In the genomic region with DNA sequence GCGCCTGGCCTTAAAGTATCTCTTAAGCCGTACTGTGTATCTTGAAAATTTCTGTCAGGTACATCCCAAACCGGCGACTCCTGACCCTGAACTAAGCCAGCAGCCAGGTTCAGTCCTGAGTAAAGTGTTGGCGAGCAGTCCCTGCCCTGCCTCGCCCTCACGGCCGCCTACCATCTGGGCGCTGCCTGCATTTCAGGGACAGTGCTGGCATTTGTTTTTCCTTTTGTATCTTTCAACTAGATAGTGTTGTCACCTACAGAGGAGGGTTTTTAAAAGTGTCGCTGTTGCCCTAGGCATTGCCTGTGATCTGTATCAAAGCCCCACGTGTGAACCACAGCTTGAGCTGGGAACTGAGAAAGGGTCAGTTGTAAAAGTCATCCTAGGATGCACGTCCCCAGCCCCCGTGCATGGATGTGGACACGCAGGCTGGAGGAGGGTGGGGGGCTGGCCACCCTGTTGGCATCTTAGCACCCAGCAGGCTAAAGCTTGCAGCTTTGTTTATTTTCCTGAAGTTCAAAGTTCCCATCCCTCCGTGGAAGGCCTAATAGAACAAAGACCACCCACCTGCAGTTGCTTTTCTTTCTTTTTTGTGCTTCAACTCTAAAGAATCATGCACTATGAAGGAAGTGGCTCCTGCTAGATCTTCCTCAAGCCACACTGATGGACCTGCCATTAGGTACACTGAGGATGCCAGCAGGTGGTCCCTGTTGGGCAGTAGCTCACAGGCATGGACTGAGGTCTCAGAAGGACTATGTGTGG, we compare ENCODE assay signal across 1 cellular context.
TF ChIP-seq lines count a peak whose summit lies in the region.

No MANE protein-coding gene starts in this region.

TF ChIP-seq in K562, 482 proteins besides CTCF, POLR2A, EP300 and RAD21:
- no peak for TF ChIP-seq TBL1XR1 (IDR thresholded peaks at IDR 0.05; ENCODE audit: low read length in 2 of 2)
- TF ChIP-seq, protein P1, sequence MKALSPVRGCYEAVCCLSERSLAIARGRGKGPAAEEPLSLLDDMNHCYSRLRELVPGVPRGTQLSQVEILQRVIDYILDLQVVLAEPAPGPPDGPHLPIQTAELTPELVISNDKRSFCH (CRISPR knock-in tag; IDR thresholded peaks at IDR 0.05), result no peak
- TF ChIP-seq, protein P1 (tag; IDR thresholded peaks at IDR 0.05), result 0 out of 2 replicates have a peak, but pooled peaks have one; percentile 50
- TF ChIP-seq, protein P2, sequence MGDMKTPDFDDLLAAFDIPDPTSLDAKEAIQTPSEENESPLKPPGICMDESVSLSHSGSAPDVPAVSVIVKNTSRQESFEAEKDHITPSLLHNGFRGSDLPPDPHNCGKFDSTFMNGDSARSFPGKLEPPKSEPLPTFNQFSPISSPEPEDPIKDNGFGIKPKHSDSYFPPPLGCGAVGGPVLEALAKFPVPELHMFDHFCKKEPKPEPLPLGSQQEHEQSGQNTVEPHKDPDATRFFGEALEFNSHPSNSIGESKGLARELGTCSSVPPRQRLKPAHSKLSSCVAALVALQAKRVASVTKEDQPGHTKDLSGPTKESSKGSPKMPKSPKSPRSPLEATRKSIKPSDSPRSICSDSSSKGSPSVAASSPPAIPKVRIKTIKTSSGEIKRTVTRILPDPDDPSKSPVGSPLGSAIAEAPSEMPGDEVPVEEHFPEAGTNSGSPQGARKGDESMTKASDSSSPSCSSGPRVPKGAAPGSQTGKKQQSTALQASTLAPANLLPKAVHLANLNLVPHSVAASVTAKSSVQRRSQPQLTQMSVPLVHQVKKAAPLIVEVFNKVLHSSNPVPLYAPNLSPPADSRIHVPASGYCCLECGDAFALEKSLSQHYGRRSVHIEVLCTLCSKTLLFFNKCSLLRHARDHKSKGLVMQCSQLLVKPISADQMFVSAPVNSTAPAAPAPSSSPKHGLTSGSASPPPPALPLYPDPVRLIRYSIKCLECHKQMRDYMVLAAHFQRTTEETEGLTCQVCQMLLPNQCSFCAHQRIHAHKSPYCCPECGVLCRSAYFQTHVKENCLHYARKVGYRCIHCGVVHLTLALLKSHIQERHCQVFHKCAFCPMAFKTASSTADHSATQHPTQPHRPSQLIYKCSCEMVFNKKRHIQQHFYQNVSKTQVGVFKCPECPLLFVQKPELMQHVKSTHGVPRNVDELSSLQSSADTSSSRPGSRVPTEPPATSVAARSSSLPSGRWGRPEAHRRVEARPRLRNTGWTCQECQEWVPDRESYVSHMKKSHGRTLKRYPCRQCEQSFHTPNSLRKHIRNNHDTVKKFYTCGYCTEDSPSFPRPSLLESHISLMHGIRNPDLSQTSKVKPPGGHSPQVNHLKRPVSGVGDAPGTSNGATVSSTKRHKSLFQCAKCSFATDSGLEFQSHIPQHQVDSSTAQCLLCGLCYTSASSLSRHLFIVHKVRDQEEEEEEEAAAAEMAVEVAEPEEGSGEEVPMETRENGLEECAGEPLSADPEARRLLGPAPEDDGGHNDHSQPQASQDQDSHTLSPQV (IDR thresholded peaks at IDR 0.05), result peak; percentile 66
- no peak for TF ChIP-seq NR3C1 (CRISPR knock-in tag; IDR thresholded peaks at IDR 0.05)
- TF ChIP-seq, protein P3, sequence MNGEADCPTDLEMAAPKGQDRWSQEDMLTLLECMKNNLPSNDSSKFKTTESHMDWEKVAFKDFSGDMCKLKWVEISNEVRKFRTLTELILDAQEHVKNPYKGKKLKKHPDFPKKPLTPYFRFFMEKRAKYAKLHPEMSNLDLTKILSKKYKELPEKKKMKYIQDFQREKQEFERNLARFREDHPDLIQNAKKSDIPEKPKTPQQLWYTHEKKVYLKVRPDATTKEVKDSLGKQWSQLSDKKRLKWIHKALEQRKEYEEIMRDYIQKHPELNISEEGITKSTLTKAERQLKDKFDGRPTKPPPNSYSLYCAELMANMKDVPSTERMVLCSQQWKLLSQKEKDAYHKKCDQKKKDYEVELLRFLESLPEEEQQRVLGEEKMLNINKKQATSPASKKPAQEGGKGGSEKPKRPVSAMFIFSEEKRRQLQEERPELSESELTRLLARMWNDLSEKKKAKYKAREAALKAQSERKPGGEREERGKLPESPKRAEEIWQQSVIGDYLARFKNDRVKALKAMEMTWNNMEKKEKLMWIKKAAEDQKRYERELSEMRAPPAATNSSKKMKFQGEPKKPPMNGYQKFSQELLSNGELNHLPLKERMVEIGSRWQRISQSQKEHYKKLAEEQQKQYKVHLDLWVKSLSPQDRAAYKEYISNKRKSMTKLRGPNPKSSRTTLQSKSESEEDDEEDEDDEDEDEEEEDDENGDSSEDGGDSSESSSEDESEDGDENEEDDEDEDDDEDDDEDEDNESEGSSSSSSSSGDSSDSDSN (IDR thresholded peaks at IDR 0.05; ENCODE audit: borderline replicate concordance in 1 of 2, low read depth in 2 of 2, low read length in 2 of 2), result 0 out of 4 replicates have a peak, but pooled peaks of 1 of the 2 experiments have one; percentile 5
